ENCODE assay signal across 1 cellular context in the genomic region with DNA sequence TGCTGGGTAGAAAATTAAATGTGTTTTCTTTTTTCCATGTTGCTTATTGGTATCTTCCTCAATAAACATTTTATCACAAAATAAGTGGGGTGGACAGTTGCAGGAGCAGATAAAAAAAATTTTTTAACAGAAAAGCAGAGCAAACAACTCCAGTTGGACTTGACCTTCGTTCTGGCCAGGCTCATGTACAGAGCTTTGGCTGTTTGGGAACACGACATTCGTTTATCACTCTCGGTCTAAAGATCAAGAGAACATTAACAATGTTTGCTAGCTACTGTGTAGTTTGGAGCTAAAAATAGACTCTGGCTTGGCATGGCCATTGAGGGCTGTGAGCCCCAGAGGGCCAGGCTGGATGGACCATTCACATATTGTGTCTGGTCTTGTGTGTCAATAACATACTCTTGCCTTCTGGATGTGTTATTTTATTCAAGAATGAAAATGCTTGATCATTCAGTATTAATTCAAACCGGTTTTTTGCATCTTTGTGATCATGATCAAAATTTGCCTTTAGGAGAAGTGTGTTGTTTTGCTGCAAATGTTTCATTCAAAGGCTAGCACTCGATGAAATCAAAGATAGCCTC.
TF ChIP-seq lines count a peak whose summit lies in the region.

No MANE protein-coding gene starts in this region.

TF ChIP-seq in HepG2, 621 proteins besides CTCF, POLR2A, EP300 and RAD21 (continued from another document and continues in another):
- TF ChIP-seq, protein P1, sequence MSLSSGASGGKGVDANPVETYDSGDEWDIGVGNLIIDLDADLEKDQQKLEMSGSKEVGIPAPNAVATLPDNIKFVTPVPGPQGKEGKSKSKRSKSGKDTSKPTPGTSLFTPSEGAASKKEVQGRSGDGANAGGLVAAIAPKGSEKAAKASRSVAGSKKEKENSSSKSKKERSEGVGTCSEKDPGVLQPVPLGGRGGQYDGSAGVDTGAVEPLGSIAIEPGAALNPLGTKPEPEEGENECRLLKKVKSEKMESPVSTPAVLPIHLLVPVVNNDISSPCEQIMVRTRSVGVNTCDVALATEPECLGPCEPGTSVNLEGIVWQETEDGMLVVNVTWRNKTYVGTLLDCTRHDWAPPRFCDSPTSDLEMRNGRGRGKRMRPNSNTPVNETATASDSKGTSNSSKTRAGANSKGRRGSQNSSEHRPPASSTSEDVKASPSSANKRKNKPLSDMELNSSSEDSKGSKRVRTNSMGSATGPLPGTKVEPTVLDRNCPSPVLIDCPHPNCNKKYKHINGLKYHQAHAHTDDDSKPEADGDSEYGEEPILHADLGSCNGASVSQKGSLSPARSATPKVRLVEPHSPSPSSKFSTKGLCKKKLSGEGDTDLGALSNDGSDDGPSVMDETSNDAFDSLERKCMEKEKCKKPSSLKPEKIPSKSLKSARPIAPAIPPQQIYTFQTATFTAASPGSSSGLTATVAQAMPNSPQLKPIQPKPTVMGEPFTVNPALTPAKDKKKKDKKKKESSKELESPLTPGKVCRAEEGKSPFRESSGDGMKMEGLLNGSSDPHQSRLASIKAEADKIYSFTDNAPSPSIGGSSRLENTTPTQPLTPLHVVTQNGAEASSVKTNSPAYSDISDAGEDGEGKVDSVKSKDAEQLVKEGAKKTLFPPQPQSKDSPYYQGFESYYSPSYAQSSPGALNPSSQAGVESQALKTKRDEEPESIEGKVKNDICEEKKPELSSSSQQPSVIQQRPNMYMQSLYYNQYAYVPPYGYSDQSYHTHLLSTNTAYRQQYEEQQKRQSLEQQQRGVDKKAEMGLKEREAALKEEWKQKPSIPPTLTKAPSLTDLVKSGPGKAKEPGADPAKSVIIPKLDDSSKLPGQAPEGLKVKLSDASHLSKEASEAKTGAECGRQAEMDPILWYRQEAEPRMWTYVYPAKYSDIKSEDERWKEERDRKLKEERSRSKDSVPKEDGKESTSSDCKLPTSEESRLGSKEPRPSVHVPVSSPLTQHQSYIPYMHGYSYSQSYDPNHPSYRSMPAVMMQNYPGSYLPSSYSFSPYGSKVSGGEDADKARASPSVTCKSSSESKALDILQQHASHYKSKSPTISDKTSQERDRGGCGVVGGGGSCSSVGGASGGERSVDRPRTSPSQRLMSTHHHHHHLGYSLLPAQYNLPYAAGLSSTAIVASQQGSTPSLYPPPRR (CRISPR knock-in tag; IDR thresholded peaks at IDR 0.05; ENCODE audit: borderline replicate concordance): peak; percentile 96
- TF ChIP-seq ZNF317 (CRISPR knock-in tag; IDR thresholded peaks at IDR 0.05) (no peak), XBP1 (CRISPR knock-in tag; IDR thresholded peaks at IDR 0.05) (no peak), ATM (IDR thresholded peaks at IDR 0.05; ENCODE audit: borderline replicate concordance) (no peak), NCOA1 (CRISPR knock-in tag; IDR thresholded peaks at IDR 0.05) (no peak), MIER2 (CRISPR knock-in tag; IDR thresholded peaks at IDR 0.05) (peak; percentile 86), ELF4 (CRISPR knock-in tag; IDR thresholded peaks at IDR 0.05; ENCODE audit: borderline replicate concordance) (no peak), ZSCAN22 (CRISPR knock-in tag; IDR thresholded peaks at IDR 0.05) (no peak), HNRNPLL (IDR thresholded peaks at IDR 0.05; ENCODE audit: low read depth, low read length, poor library complexity, severe bottlenecking) (no peak), RELA (CRISPR knock-in tag; IDR thresholded peaks at IDR 0.05) (no peak), ATF1 (CRISPR knock-in tag; IDR thresholded peaks at IDR 0.05) (no peak), GATAD1 (CRISPR knock-in tag; IDR thresholded peaks at IDR 0.05) (peak; percentile 75; the same call in 1 of the 2 replicates), SP2 (CRISPR knock-in tag; IDR thresholded peaks at IDR 0.05) (no peak), NBN (conservative IDR thresholded peaks at IDR 0.05) (no peak), PHF20 (CRISPR knock-in tag; IDR thresholded peaks at IDR 0.05) (no peak), XRCC5 (optimal IDR thresholded peaks at IDR 0.05; ENCODE audit: low read length) (peak; percentile 77), ZNF749 (CRISPR knock-in tag; IDR thresholded peaks at IDR 0.05; ENCODE audit: borderline replicate concordance) (no peak), SUZ12 (IDR thresholded peaks at IDR 0.05; ENCODE audit: low read depth, low read length) (no peak), NR2F6 (IDR thresholded peaks at IDR 0.05) (peak; percentile 73), NR2F6 (CRISPR knock-in tag; IDR thresholded peaks at IDR 0.05) (peak; percentile 93), SSRP1 (CRISPR knock-in tag; IDR thresholded peaks at IDR 0.05) (peak; percentile 70; the same call in 1 of the 2 replicates), ZNF678 (CRISPR knock-in tag; IDR thresholded peaks at IDR 0.05) (no peak)
- TF ChIP-seq, protein P2, sequence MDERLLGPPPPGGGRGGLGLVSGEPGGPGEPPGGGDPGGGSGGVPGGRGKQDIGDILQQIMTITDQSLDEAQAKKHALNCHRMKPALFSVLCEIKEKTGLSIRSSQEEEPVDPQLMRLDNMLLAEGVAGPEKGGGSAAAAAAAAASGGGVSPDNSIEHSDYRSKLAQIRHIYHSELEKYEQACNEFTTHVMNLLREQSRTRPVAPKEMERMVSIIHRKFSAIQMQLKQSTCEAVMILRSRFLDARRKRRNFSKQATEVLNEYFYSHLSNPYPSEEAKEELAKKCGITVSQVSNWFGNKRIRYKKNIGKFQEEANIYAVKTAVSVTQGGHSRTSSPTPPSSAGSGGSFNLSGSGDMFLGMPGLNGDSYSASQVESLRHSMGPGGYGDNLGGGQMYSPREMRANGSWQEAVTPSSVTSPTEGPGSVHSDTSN (CRISPR knock-in tag; IDR thresholded peaks at IDR 0.05): 0 out of 2 replicates have a peak, but pooled peaks have one; percentile 15
- TF ChIP-seq, protein P3, sequence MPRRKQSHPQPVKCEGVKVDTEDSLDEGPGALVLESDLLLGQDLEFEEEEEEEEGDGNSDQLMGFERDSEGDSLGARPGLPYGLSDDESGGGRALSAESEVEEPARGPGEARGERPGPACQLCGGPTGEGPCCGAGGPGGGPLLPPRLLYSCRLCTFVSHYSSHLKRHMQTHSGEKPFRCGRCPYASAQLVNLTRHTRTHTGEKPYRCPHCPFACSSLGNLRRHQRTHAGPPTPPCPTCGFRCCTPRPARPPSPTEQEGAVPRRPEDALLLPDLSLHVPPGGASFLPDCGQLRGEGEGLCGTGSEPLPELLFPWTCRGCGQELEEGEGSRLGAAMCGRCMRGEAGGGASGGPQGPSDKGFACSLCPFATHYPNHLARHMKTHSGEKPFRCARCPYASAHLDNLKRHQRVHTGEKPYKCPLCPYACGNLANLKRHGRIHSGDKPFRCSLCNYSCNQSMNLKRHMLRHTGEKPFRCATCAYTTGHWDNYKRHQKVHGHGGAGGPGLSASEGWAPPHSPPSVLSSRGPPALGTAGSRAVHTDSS (CRISPR knock-in tag; conservative IDR thresholded peaks at IDR 0.05): no peak
- TF ChIP-seq, protein P4, sequence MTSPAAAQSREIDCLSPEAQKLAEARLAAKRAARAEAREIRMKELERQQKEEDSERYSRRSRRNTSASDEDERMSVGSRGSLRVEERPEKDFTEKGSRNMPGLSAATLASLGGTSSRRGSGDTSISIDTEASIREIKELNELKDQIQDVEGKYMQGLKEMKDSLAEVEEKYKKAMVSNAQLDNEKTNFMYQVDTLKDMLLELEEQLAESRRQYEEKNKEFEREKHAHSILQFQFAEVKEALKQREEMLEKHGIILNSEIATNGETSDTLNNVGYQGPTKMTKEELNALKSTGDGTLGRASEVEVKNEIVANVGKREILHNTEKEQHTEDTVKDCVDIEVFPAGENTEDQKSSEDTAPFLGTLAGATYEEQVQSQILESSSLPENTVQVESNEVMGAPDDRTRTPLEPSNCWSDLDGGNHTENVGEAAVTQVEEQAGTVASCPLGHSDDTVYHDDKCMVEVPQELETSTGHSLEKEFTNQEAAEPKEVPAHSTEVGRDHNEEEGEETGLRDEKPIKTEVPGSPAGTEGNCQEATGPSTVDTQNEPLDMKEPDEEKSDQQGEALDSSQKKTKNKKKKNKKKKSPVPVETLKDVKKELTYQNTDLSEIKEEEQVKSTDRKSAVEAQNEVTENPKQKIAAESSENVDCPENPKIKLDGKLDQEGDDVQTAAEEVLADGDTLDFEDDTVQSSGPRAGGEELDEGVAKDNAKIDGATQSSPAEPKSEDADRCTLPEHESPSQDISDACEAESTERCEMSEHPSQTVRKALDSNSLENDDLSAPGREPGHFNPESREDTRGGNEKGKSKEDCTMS (CRISPR knock-in tag; conservative IDR thresholded peaks at IDR 0.05): no peak
- TF ChIP-seq, protein P5, sequence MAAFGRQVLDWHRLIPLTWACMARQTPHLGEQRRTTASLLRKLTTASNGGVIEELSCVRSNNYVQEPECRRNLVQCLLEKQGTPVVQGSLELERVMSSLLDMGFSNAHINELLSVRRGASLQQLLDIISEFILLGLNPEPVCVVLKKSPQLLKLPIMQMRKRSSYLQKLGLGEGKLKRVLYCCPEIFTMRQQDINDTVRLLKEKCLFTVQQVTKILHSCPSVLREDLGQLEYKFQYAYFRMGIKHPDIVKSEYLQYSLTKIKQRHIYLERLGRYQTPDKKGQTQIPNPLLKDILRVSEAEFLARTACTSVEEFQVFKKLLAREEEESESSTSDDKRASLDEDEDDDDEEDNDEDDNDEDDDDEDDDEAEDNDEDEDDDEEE (CRISPR knock-in tag; IDR thresholded peaks at IDR 0.05): no peak
- TF ChIP-seq, protein P6, sequence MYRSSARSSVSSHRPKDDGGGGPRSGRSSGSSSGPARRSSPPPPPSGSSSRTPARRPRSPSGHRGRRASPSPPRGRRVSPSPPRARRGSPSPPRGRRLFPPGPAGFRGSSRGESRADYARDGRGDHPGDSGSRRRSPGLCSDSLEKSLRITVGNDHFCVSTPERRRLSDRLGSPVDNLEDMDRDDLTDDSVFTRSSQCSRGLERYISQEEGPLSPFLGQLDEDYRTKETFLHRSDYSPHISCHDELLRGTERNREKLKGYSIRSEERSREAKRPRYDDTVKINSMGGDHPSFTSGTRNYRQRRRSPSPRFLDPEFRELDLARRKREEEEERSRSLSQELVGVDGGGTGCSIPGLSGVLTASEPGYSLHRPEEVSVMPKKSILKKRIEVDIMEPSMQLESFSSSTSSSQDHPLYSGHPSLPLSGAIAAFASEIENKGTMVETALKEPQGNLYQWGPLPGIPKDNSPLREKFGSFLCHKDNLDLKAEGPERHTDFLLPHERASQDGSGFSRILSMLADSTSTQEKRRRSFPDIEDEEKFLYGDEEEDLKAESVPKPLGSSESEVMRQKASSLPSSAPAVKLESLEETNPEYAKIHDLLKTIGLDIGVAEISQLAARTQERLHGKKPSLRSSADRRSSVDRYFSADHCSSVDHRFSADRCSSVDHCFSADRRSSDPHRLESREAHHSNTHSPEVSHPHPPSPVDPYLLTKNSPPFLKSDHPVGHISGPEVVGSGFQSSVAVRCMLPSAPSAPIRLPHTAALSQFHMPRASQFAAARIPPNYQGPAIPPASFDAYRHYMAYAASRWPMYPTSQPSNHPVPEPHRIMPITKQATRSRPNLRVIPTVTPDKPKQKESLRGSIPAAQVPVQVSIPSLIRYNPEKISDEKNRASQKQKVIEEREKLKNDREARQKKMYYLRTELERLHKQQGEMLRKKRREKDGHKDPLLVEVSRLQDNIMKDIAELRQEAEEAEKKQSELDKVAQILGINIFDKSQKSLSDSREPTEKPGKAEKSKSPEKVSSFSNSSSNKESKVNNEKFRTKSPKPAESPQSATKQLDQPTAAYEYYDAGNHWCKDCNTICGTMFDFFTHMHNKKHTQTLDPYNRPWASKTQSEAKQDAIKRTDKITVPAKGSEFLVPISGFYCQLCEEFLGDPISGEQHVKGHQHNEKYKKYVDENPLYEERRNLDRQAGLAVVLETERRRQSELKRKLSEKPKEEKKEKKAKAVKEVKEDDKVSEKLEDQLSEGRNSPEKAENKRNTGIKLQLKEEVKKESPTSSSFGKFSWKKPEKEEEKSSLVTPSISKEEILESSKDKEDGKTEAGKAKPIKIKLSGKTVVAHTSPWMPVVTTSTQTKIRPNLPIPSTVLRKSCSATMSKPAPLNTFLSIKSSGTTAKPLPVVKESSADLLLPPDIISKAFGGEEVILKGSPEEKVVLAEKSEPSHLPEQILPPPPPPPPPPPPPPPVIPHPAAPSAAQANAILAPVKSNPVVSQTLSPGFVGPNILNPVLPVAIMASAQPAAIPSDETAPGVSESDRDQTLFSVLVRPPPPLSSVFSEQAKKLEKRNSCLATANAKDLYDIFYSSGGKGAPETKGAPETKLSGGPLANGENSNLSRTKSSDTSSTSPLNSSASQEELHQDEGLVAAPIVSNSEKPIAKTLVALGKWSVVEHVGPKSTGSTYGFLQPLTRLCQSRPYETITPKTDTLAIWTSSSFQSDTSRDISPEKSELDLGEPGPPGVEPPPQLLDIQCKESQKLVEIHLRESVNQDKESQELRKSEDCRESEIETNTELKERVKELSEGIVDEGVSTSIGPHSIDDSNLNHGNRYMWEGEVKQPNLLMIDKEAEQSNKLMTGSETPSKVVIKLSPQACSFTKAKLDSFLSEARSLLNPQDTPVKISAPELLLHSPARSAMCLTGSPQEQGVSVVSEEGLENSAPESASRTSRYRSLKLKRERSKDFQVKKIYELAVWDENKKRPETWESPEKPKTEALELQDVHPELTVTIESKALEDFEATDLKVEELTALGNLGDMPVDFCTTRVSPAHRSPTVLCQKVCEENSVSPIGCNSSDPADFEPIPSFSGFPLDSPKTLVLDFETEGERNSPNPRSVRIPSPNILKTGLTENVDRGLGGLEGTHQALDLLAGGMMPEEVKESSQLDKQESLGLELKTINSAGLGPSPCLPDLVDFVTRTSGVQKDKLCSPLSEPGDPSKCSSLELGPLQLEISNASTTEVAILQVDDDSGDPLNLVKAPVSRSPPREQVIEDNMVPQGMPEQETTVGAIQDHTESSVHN (CRISPR knock-in tag; IDR thresholded peaks at IDR 0.05): peak; percentile 72; the same call in 1 of the 2 replicates
- TF ChIP-seq, protein P7, sequence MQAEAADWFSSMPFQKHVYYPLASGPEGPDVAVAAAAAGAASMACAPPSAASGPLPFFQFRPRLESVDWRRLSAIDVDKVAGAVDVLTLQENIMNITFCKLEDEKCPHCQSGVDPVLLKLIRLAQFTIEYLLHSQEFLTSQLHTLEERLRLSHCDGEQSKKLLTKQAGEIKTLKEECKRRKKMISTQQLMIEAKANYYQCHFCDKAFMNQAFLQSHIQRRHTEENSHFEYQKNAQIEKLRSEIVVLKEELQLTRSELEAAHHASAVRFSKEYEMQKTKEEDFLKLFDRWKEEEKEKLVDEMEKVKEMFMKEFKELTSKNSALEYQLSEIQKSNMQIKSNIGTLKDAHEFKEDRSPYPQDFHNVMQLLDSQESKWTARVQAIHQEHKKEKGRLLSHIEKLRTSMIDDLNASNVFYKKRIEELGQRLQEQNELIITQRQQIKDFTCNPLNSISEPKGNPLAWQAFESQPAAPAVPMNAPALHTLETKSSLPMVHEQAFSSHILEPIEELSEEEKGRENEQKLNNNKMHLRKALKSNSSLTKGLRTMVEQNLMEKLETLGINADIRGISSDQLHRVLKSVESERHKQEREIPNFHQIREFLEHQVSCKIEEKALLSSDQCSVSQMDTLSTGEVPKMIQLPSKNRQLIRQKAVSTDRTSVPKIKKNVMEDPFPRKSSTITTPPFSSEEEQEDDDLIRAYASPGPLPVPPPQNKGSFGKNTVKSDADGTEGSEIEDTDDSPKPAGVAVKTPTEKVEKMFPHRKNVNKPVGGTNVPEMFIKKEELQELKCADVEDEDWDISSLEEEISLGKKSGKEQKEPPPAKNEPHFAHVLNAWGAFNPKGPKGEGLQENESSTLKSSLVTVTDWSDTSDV (CRISPR knock-in tag; IDR thresholded peaks at IDR 0.05): no peak
- TF ChIP-seq, protein P8, sequence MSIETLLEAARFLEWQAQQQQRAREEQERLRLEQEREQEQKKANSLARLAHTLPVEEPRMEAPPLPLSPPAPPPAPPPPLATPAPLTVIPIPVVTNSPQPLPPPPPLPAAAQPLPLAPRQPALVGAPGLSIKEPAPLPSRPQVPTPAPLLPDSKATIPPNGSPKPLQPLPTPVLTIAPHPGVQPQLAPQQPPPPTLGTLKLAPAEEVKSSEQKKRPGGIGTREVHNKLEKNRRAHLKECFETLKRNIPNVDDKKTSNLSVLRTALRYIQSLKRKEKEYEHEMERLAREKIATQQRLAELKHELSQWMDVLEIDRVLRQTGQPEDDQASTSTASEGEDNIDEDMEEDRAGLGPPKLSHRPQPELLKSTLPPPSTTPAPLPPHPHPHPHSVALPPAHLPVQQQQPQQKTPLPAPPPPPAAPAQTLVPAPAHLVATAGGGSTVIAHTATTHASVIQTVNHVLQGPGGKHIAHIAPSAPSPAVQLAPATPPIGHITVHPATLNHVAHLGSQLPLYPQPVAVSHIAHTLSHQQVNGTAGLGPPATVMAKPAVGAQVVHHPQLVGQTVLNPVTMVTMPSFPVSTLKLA (IDR thresholded peaks at IDR 0.05): no peak
